ENCODE assay signal across 11 cellular contexts in genomic region chr1:14531519-14531918, GRCh38.
"Had no signal": no experiment of that assay in that cellular context is flagged by ENCODE, and none has a peak within 500 bp of the region (broad histone marks: within the 10 kb centered on the region; RNA-seq: fewer than 3 reads in every experiment).

No MANE protein-coding gene starts in this region.

- H3K9me3 ChIP-seq: HAP-1 had no signal

- ATAC-seq: GM23338, HCT116 had no signal

- H3K36me3 ChIP-seq: HAP-1 had no signal

- FAIRE-seq: H1, H54 had no signal

- H3K4me1 ChIP-seq: HAP-1 had no signal

- H3K4me3 Mint-ChIP-seq: GM23338, H9, HFFc6 had no signal

- H3K4me1 Mint-ChIP-seq: GM23338 had no signal

- H3K9ac ChIP-seq: GM23248 had no signal

- DNase-seq: GM23248, GOT3, H7, H9, HCEC 1CT, HFFc6 had no signal

- H2AFZ ChIP-seq: GM23248, GM23338 had no signal

- H3K4me3 ChIP-seq: GM23248, GM23338, HAP-1 had no signal

- H3K27ac Mint-ChIP-seq: GM23338, H9, HFFc6 had no signal

- H3K4me2 ChIP-seq: GM23338 had no signal

- H3K9me3 Mint-ChIP-seq: GM23338, H9 had no signal

- H3K27ac ChIP-seq: GM23248 had no signal
